8 cellular contexts compared by ENCODE assay signal in the genomic region with DNA sequence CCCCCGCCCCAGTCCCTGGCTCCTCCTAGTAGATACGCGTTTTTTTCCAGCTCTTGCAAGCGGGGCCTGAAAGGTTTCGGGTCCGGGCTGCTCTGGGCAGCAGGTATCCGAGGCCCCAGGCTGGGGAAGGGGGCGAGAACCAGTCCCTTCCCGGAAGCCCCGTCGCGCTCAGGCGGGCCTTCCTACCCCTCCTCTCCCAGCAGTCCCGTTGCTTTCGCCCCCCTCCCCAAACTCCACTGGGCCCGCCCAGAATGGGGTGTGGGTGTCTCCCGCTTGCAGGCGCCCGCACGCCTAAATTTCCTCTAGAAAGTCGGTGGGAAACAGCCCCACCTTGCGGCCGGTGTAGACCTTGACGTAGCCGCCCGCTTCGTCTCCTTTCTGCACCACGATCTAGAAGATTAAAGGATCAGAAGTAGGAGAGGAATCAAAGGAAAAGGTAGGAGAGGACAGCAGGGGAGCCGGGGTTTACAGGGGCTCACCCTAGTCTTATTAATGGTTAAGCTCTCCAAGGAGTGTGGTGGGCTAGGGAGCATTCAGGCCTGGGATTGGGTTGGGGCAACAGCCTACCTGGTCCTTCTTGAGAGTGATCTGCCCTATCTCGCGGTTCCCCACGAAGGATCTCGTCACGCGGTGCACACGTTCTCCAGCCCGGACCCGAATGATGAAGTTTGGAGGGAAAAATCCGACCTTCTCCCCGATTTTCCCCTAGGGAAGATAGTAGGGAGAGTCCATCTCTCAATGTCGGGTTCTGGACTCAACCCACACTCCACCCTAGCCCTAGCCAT. TPM values are rescaled to one million over a fixed set of nuclear protein-coding genes. Genes with fewer than 3 reads are reported as not detected.
DNase-seq lines count a peak whose midpoint lies in the region; ATAC-seq and TF ChIP-seq lines count a peak whose summit lies in the region.

No MANE protein-coding gene starts in this region.

- peak; percentile 64 for DNase-seq in AG10803 (ENCODE audit: low read depth)
- peak; percentile 74 to 92 for DNase-seq in HAP-1 (ENCODE audit: low spot score in 2 of 2)
- peak; percentile 96 for DNase-seq in NCI-H82 (lab: John Stamatoyannopoulos, UW)
- DNase-seq in activated CD8-positive, alpha-beta memory T cell treated with anti-CD3 and anti-CD28 coated beads for 4 hours (ENCODE audit: low read depth in 2 of 2): peak; percentile 58
- peak; percentile 66 to 86 for DNase-seq in mesothelial cell of epicardium (ENCODE audit: low spot score in 2 of 2, unreplicated experiment in 2 of 2)
- peak; percentile 52 to 68 for DNase-seq in stimulated activated CD8-positive, alpha-beta memory T cell treated with anti-CD3 and anti-CD28 coated beads, Interleukin-7, amount 100 ng/mL, for 1 hour (ENCODE audit: low read depth in 2 of 2)

- peaks cover 59% of the 10 kb centered on the region for H3K27me3 Mint-ChIP-seq in mesothelial cell of epicardium (ENCODE audit: low read depth)

- in situ Hi-C loops in HAP-1 (cut with MboI; ENCODE audit: low sequenced_read_pairs): no loop called here

- peak; percentile 66 for TF ChIP-seq CTCF in AG10803 (conservative IDR thresholded peaks at IDR 0.05; ENCODE audit: low read length)
- TF ChIP-seq CTCF in mesothelial cell of epicardium (IDR thresholded peaks at IDR 0.05; ENCODE audit: unreplicated experiment): peak; percentile 61

- H3K27ac Mint-ChIP-seq in mesothelial cell of epicardium: no peak overlapping the region

- H3K27me3 ChIP-seq in HAP-1 (ENCODE audit: low read depth) (no peaks in the 10 kb centered on the region), endocrine pancreas (ENCODE audit: control insufficient read depth, insufficient read depth, low read length) (no peaks in the 10 kb centered on the region)

- H3K4me1 ChIP-seq in HAP-1: peaks cover 17% of the 10 kb centered on the region
- no peaks in the 10 kb centered on the region for H3K4me1 ChIP-seq in endocrine pancreas (ENCODE audit: control insufficient read depth, insufficient read depth, low read length)

- H3K36me3 Mint-ChIP-seq in mesothelial cell of epicardium: peaks cover 2% of the 10 kb centered on the region

- no peaks in the 10 kb centered on the region for H3K9me3 Mint-ChIP-seq in mesothelial cell of epicardium

- H3K9ac ChIP-seq in endocrine pancreas (ENCODE audit: control insufficient read depth, insufficient read depth, low read length): peak overlapping the region; percentile 30

- peak overlapping the region; percentile 45 for H3K4me3 ChIP-seq in AG10803 (ENCODE audit: low read length)
- peak overlapping the region; percentile 36 for H3K4me3 ChIP-seq in HAP-1
- no peak overlapping the region for H3K4me3 ChIP-seq in endocrine pancreas (ENCODE audit: control insufficient read depth, insufficient read depth, low read length)

- H3K36me3 ChIP-seq in HAP-1 (replicated peaks) (no peaks in the 10 kb centered on the region), endocrine pancreas (ENCODE audit: control insufficient read depth, insufficient read depth, low read length) (no peaks in the 10 kb centered on the region)

- peak overlapping the region; percentile 68 for H3K4me3 Mint-ChIP-seq in mesothelial cell of epicardium

- H3K4me1 Mint-ChIP-seq in mesothelial cell of epicardium: peaks cover 38% of the 10 kb centered on the region

- no peaks in the 10 kb centered on the region for H3K9me3 ChIP-seq in HAP-1
- H3K9me3 ChIP-seq in endocrine pancreas (ENCODE audit: control insufficient read depth, low read length): no peaks in the 10 kb centered on the region

- ATAC-seq in GM18868 (IDR thresholded peaks at IDR 0.05; ENCODE audit: unreplicated experiment): no peak

RNA-seq across cellular contexts. Expression of a gene that starts 7.3 kb away (rescaled TPM):
- total RNA-seq in mesothelial cell of epicardium: 9.8 to 11.3 TPM (median 10.6 TPM) in 3 replicates

RNA-seq across cellular contexts. Expression of a gene that starts 14.2 kb away (rescaled TPM):
- total RNA-seq in mesothelial cell of epicardium: 78.7 to 83.7 TPM (median 78.8 TPM) in 3 replicates

RNA-seq across cellular contexts. Expression of a gene that starts 27.1 kb away (rescaled TPM):
- total RNA-seq in mesothelial cell of epicardium: 3.3 to 3.8 TPM (median 3.6 TPM) in 3 replicates
